In genomic region chr22:45240810-45241631, GRCh38 we compare ENCODE assay signal across 8 cellular contexts. TPM values are rescaled to one million over a fixed set of nuclear protein-coding genes. Genes with fewer than 3 reads are reported as not detected.
DNase-seq lines count a peak whose midpoint lies in the region; ATAC-seq and FAIRE-seq lines count a peak whose summit lies in the region.

Gene KIAA0930, minus strand, starts transcription at chr22:45240894. Its CDS starts 191 bp downstream, at chr22:45240703.

- no peaks in the 10 kb centered on the region for H3K27me3 Mint-ChIP-seq in naive B cell

- peaks cover 38 to 61% (median 49%) of the 10 kb centered on the region in 3 donors for H3K4me1 Mint-ChIP-seq in naive B cell

- H3K36me3 Mint-ChIP-seq in naive B cell: no peaks in the 10 kb centered on the region

- peak; percentile 74 for DNase-seq in ELR (ENCODE audit: low read depth)
- DNase-seq in RCC 7860 (ENCODE audit: low spot score): peak; percentile 25
- peak; percentile 72 to 76 for DNase-seq in activated T-helper 1 cell treated with anti-CD3 and anti-CD28 coated beads, Interleukin-2, amount 50 U/mL, for 16 hours (ENCODE audit: low read depth in 1 of 2, low spot score in 1 of 2)
- peak; percentile 63 for DNase-seq in fibroblast of gingiva (ENCODE audit: low read depth)
- peak; percentile 68 for DNase-seq in naive B cell
- DNase-seq in stimulated activated CD8-positive, alpha-beta memory T cell treated with anti-CD3 and anti-CD28 coated beads, Interleukin-7, amount 100 ng/mL, for 48 hours (ENCODE audit: extremely low read depth in 1 of 2, low read depth in 1 of 2): peak; percentile 52 to 73

- H3K4me3 Mint-ChIP-seq in naive B cell: peak within 1 kb of the TSS; percentile 87 to 98 (median 95)

- ATAC-seq in HG03139 (IDR thresholded peaks at IDR 0.05; ENCODE audit: unreplicated experiment) (peak; percentile 41), naive B cell (ENCODE audit: low read depth in 2 of 2) (peak; percentile 61 to 66), GM21390 (IDR thresholded peaks at IDR 0.05; ENCODE audit: unreplicated experiment) (no peak)

- H3K27ac Mint-ChIP-seq in naive B cell: peak within 1 kb of the TSS; percentile 89 to 96 (median 93)

- no peak for FAIRE-seq in RCC 7860 (lab: Jason Lieb, UNC)

- H3K9me3 Mint-ChIP-seq in naive B cell: no peaks in the 10 kb centered on the region

RNA-seq across cellular contexts. Expression of gene KIAA0930, which starts in this region (rescaled TPM):
- polyA plus RNA-seq in naive B cell (ENCODE audit: low read depth in 6 of 6): 1 to 10 TPM; 2.8 to 5.7 (median 5.0) TPM
